Comparison of ENCODE assay signal across 1 cellular context in genomic region chr14:72774894-72775620, GRCh38.
TF ChIP-seq lines count a peak whose summit lies in the region.

No MANE protein-coding gene starts in this region.

TF ChIP-seq in GM23338, 12 proteins besides CTCF, POLR2A, EP300 and RAD21 (continued from another document):
- no peak for TF ChIP-seq ZNF462 (CRISPR knock-in tag; IDR thresholded peaks at IDR 0.05)
- TF ChIP-seq CREB1 (CRISPR knock-in tag; IDR thresholded peaks at IDR 0.05; ENCODE audit: low read depth), result no peak
- no peak for TF ChIP-seq EZH2phosphoT487 (IDR thresholded peaks at IDR 0.05; ENCODE audit: unreplicated experiment)
- no peak for TF ChIP-seq STAT1 (IDR thresholded peaks at IDR 0.05; ENCODE audit: unreplicated experiment)
TF ChIP-seq in GM23338: peak in this region for 0.
